ENCODE assay signal across 22 cellular contexts in the genomic region with DNA sequence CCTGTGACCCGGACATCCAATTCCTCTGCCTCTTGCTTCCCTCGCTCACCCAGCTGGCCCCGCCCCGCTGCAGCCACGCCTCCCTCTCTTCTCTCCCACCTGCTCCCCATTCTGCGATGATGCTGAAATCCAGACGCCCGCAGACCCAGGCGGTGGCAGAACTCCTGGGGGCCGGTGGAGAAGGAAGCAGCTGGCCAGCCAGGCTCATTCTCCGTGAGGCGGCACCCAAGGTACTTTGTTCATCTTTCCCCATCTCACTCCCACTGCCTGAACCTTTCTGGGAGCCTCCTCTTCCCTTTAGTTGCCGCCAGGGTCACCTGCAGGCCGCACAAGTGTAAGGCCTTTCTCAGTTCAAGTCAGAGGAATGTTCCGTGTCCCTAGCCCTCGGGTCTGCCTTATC. TPM values are rescaled to one million over a fixed set of nuclear protein-coding genes. Genes with fewer than 3 reads are reported as not detected.
DNase-seq lines count a peak whose midpoint lies in the region; TF ChIP-seq lines count a peak whose summit lies in the region.
"Had no signal": no experiment of that assay in that cellular context is flagged by ENCODE, and none has a peak within 500 bp of the region (broad histone marks: within the 10 kb centered on the region; RNA-seq: fewer than 3 reads in every experiment).

No MANE protein-coding gene starts in this region.

- H3K27ac Mint-ChIP-seq in glutamatergic neuron (ENCODE audit: unreplicated experiment), result no peak overlapping the region
- H3K27ac Mint-ChIP-seq: activated T-helper 17 cell treated with anti-CD3 and anti-CD28 coated beads, Interleukin-2, amount 50 U/mL, for 72 hours; IgD-negative memory B cell; type B pancreatic cell had no signal

- no peak overlapping the region for H3K4me3 Mint-ChIP-seq in glutamatergic neuron (ENCODE audit: unreplicated experiment)
- H3K4me3 Mint-ChIP-seq: activated T-helper 17 cell treated with anti-CD3 and anti-CD28 coated beads, Interleukin-2, amount 50 U/mL, for 72 hours; IgD-negative memory B cell; type B pancreatic cell had no signal

- H3K36me3 Mint-ChIP-seq in glutamatergic neuron (ENCODE audit: unreplicated experiment), result peaks cover 8% of the 10 kb centered on the region
- H3K36me3 Mint-ChIP-seq: CD14-positive monocyte, type B pancreatic cell had no signal

- peaks cover 8% of the 10 kb centered on the region for H3K4me1 Mint-ChIP-seq in glutamatergic neuron (ENCODE audit: low read depth, unreplicated experiment)
- H3K4me1 Mint-ChIP-seq: activated T-helper 17 cell treated with anti-CD3 and anti-CD28 coated beads, Interleukin-2, amount 50 U/mL, for 72 hours; IgD-negative memory B cell had no signal

- peak; percentile 51 for DNase-seq in NCI-H1436 (lab: John Stamatoyannopoulos, UW)
- no peak for DNase-seq in NCI-H1436 treated with DMSO at 0.1 percent for 48 hours (lab: John Stamatoyannopoulos, UW)
- DNase-seq in NCI-H345 (lab: John Stamatoyannopoulos, UW), result peak; percentile 78
- peak; percentile 69 for DNase-seq in glutamatergic neuron
- no peak for DNase-seq in putamen (ENCODE audit: low spot score)
- DNase-seq in foreskin melanocyte, result no peak
- DNase-seq in Ammon's horn (ENCODE audit: low spot score), result no peak
- DNase-seq in SIG-M5 (lab: John Stamatoyannopoulos, UW), result no peak
- DNase-seq: activated CD4-positive, CD25-positive, alpha-beta regulatory T cell; activated CD8-positive, alpha-beta memory T cell treated with anti-CD3 and anti-CD28 coated beads for 24 hours; effector CD4-positive, alpha-beta T cell; left ventricle myocardium inferior; Right ventricle myocardium superior; stimulated activated naive CD4-positive, alpha-beta T cell had no signal

- peaks cover 6% of the 10 kb centered on the region for H3K9me3 Mint-ChIP-seq in glutamatergic neuron (ENCODE audit: unreplicated experiment)
- H3K9me3 Mint-ChIP-seq: type B pancreatic cell had no signal

- peaks cover 10% of the 10 kb centered on the region for H3K27me3 Mint-ChIP-seq in glutamatergic neuron (ENCODE audit: unreplicated experiment)
- H3K27me3 Mint-ChIP-seq: IgD-negative memory B cell had no signal

- TF ChIP-seq CTCF in glutamatergic neuron (IDR thresholded peaks at IDR 0.05; ENCODE audit: partially characterized antibody, unreplicated experiment), result no peak

RNA-seq across cellular contexts. Expression of a gene that starts 35.7 kb away (rescaled TPM):
- 0.61 TPM for total RNA-seq in glutamatergic neuron (ENCODE audit: unreplicated experiment)
- total RNA-seq: activated T-helper 17 cell treated with anti-CD3 and anti-CD28 coated beads, Interleukin-2, amount 50 U/mL, for 72 hours; cardiac septum; fibroblast of lung; hepatocyte; left ventricle myocardium inferior; Right ventricle myocardium superior; T-helper 2 cell treated with Interferon-gamma antibody and Interleukin-4, amounts not matched to agents 100 ng/mL and 5 ng/mL, for 36 hours had no signal

Comparison
In these comparisons a context has a peak if more than half of its experiments do, and no peak if none do; other contexts are left out.
1. DNase-seq: peak in NCI-H1436 (single experiment), NCI-H345 (single experiment) and glutamatergic neuron (single experiment); none in NCI-H1436 treated with DMSO at 0.1 percent for 48 hours (single experiment), putamen (single experiment), foreskin melanocyte (single experiment), Ammon's horn (single experiment) and SIG-M5 (single experiment).